2 cellular contexts compared by ENCODE assay signal in genomic region chr6:121867095-121867494, GRCh38.
TF ChIP-seq lines count a peak whose summit lies in the region.

No MANE protein-coding gene starts in this region.

TF ChIP-seq in SK-N-SH treated with all-trans-retinoic acid at 6 μM for 48 hours, 23 proteins besides CTCF, POLR2A, EP300 and RAD21:
- no peak for TF ChIP-seq TSHZ2 (CRISPR knock-in tag; IDR thresholded peaks at IDR 0.05)
- no peak for TF ChIP-seq ARNTL (CRISPR knock-in tag; IDR thresholded peaks at IDR 0.05; ENCODE audit: borderline replicate concordance, low read depth)
- TF ChIP-seq ZFP30 (CRISPR knock-in tag; IDR thresholded peaks at IDR 0.05) = no peak
- no peak for TF ChIP-seq PPARA (CRISPR knock-in tag; IDR thresholded peaks at IDR 0.05; ENCODE audit: borderline replicate concordance)
- TF ChIP-seq CSDC2 (CRISPR knock-in tag; IDR thresholded peaks at IDR 0.05) = no peak
- no peak for TF ChIP-seq CSRNP3 (CRISPR knock-in tag; IDR thresholded peaks at IDR 0.05)
- no peak for TF ChIP-seq SNAI2 (CRISPR knock-in tag; IDR thresholded peaks at IDR 0.05)
- no peak for TF ChIP-seq PATZ1 (CRISPR knock-in tag; IDR thresholded peaks at IDR 0.05; ENCODE audit: borderline replicate concordance)
- no peak for TF ChIP-seq OSR1 (CRISPR knock-in tag; IDR thresholded peaks at IDR 0.05)
- TF ChIP-seq ZNF70 (CRISPR knock-in tag; IDR thresholded peaks at IDR 0.05) = no peak

TF ChIP-seq in SK-N-SH, 30 proteins besides CTCF, POLR2A, EP300 and RAD21:
- TF ChIP-seq REST (IDR thresholded peaks at IDR 0.05; ENCODE audit: low read depth, low read length) (no peak), IRF3 (IDR thresholded peaks at IDR 0.05; ENCODE audit: low read depth, low read length) (no peak), JUND (IDR thresholded peaks at IDR 0.05) (no peak), POLR2AphosphoS5 (IDR thresholded peaks at IDR 0.05; ENCODE audit: low read depth, low read length) (no peak), NRF1 (IDR thresholded peaks at IDR 0.05; ENCODE audit: low read depth, low read length) (no peak)
TF ChIP-seq in SK-N-SH: peak in this region for 0.
